In the genomic region with DNA sequence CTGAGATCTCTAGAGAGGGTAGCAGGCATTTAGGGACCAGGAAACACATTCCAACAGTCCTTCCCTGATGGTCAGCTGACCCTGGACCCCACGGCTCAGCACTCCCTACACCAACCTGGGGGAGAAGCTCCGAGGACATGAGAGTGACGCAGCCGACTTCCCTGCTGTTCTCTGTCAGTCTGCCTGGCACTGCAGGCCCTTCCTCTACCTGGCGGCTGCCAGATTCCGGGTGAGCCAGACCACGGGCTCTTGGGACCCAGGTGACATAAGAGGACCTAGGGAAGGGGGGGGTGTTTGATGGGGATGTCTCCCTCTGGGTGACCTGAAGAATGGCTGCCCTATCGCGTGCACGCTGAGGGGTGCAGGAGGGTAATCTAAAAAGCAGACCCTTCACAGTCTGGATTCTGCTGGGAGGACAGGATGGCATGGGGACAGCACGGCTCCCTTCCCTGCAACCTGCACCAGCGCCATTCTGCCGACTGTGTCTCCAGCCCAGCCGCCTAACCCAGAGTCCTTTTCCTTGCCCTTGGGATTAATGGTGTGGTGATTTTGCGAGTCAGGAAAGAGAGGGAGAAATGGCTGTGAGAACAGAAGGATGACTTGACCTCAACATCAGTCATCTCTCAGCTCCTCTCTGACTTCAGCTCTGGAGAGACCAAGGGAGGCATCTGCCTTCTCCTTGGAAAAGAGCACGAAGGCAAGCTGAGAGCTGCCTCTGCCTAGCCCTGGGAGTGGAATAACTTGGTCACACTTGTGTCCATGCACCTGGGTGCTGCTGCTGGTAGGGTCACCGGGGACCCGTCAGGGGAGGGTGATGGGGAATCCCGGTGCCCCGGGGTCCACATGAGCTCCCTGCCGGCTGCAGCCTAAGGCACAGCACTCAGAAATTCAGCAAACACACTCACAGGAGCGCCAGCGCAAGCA, we compare ENCODE assay signal across 17 cellular contexts.
DNase-seq lines count a peak whose midpoint lies in the region; ATAC-seq and TF ChIP-seq lines count a peak whose summit lies in the region.
"Had no signal": no experiment of that assay in that cellular context is flagged by ENCODE, and none has a peak within 500 bp of the region (broad histone marks: within the 10 kb centered on the region; RNA-seq: fewer than 3 reads in every experiment).

No MANE protein-coding gene starts in this region.

- TF ChIP-seq CTCF in IMR-90 (conservative IDR thresholded peaks at IDR 0.05; ENCODE audit: low read depth, low read length) = no peak

- no TSS peak for BruUV-seq in IMR-90 (replicated peaks; lab: Mats Ljungman, UMichigan)

- H3K27ac Mint-ChIP-seq in activated T-helper 1 cell treated with anti-CD3 and anti-CD28 coated beads, Interleukin-12 subunit alpha, Interleukin-12 subunit beta, Interleukin-2, Interleukin-4 antibody, amounts not matched to agents 30 ng/mL and 10 ng/mL and 1 ng/mL, durations not matched to agents 14 hours and 24 hours and 36 hours = no peak overlapping the region
- H3K27ac Mint-ChIP-seq: activated CD8-positive, alpha-beta memory T cell treated with anti-CD3 and anti-CD28 coated beads, Interleukin-2, amount 10 ng/mL, durations not matched to agents 7 days and 5 days; memory B cell had no signal

- no peak overlapping the region for H3K18ac ChIP-seq in IMR-90 (ENCODE audit: low read depth, low read length)

- H2BK20ac ChIP-seq in IMR-90 (ENCODE audit: low read depth, low read length) = no peak overlapping the region

- no peak overlapping the region for H3K23ac ChIP-seq in IMR-90 (ENCODE audit: low read depth, low read length)

- CTCF ChIA-PET in IMR-90 (lab: Yijun Ruan, JAX) = no interaction called here

- H2AFZ ChIP-seq in IMR-90 (replicated peaks; ENCODE audit: low read length, poor library complexity) = no peak overlapping the region

- no peaks in the 10 kb centered on the region for H3K9me3 Mint-ChIP-seq in activated T-helper 1 cell treated with anti-CD3 and anti-CD28 coated beads, Interleukin-12 subunit alpha, Interleukin-12 subunit beta, Interleukin-2, Interleukin-4 antibody, amounts not matched to agents 30 ng/mL and 10 ng/mL and 1 ng/mL, durations not matched to agents 14 hours and 24 hours and 36 hours

- H3K4me1 Mint-ChIP-seq in activated T-helper 1 cell treated with anti-CD3 and anti-CD28 coated beads, Interleukin-12 subunit alpha, Interleukin-12 subunit beta, Interleukin-2, Interleukin-4 antibody, amounts not matched to agents 30 ng/mL and 10 ng/mL and 1 ng/mL, durations not matched to agents 14 hours and 24 hours and 36 hours (ENCODE audit: low read depth) = no peaks in the 10 kb centered on the region
- H3K4me1 Mint-ChIP-seq: activated CD8-positive, alpha-beta memory T cell treated with anti-CD3 and anti-CD28 coated beads, Interleukin-2, amount 10 ng/mL, durations not matched to agents 7 days and 5 days; memory B cell had no signal

- H3K27ac ChIP-seq in IMR-90 (ENCODE audit: insufficient read depth, low read length) = no peak overlapping the region
- peak overlapping the region; percentile 95 for H3K27ac ChIP-seq in cingulate gyrus (ENCODE audit: low read depth, low read length)
- H3K27ac ChIP-seq in muscle layer of colon (ENCODE audit: low read depth, low read length) = peak overlapping the region; percentile 83
- H3K27ac ChIP-seq in substantia nigra (ENCODE audit: low read depth, low read length, poor library complexity, severe bottlenecking) = peak overlapping the region; percentile 99
- H3K27ac ChIP-seq: HL-60, pancreas, RWPE1 had no signal

- no peaks in the 10 kb centered on the region for H3K27me3 Mint-ChIP-seq in activated T-helper 1 cell treated with anti-CD3 and anti-CD28 coated beads, Interleukin-12 subunit alpha, Interleukin-12 subunit beta, Interleukin-2, Interleukin-4 antibody, amounts not matched to agents 30 ng/mL and 10 ng/mL and 1 ng/mL, durations not matched to agents 14 hours and 24 hours and 36 hours (ENCODE audit: insufficient read depth)
- H3K27me3 Mint-ChIP-seq: activated CD8-positive, alpha-beta memory T cell treated with anti-CD3 and anti-CD28 coated beads, Interleukin-2, amount 10 ng/mL, durations not matched to agents 7 days and 5 days had no signal

- peaks cover 12% of the 10 kb centered on the region for H3K9me1 ChIP-seq in IMR-90 (ENCODE audit: insufficient read depth, low read length)

- ATAC-seq in IMR-90 (ENCODE audit: low read depth) = no peak
- ATAC-seq: activated CD8-positive, alpha-beta memory T cell treated with anti-CD3 and anti-CD28 coated beads, Interleukin-2, amount 10 ng/mL, durations not matched to agents 7 days and 5 days had no signal

- no peaks in the 10 kb centered on the region; the same call in none of the 2 replicates for H4K20me1 ChIP-seq in IMR-90 (ENCODE audit: insufficient read depth, low read length)

- in situ Hi-C loops in IMR-90 (cut with MboI; ENCODE audit: low sequenced_read_pairs) = no loop called here

- no peak overlapping the region for H2BK15ac ChIP-seq in IMR-90 (ENCODE audit: low read depth, low read length)

- H3K36me3 Mint-ChIP-seq in activated T-helper 1 cell treated with anti-CD3 and anti-CD28 coated beads, Interleukin-12 subunit alpha, Interleukin-12 subunit beta, Interleukin-2, Interleukin-4 antibody, amounts not matched to agents 30 ng/mL and 10 ng/mL and 1 ng/mL, durations not matched to agents 14 hours and 24 hours and 36 hours (ENCODE audit: low read depth) = no peaks in the 10 kb centered on the region
- H3K36me3 Mint-ChIP-seq: activated CD8-positive, alpha-beta memory T cell treated with anti-CD3 and anti-CD28 coated beads, Interleukin-2, amount 10 ng/mL, durations not matched to agents 7 days and 5 days; memory B cell had no signal

- H3K4ac ChIP-seq in IMR-90 (ENCODE audit: low read depth, low read length) = no peak overlapping the region

- H2BK5ac ChIP-seq in IMR-90 (ENCODE audit: low read depth, low read length, poor library complexity, severe bottlenecking) = no peak overlapping the region

- H3K27me3 ChIP-seq in IMR-90 (ENCODE audit: control insufficient read depth, insufficient read depth, low read length) = no peaks in the 10 kb centered on the region
- H3K27me3 ChIP-seq in muscle layer of colon (ENCODE audit: control insufficient read depth in 1 of 2, insufficient read depth in 2 of 2, low read length in 2 of 2) = no peaks in the 10 kb centered on the region
- H3K27me3 ChIP-seq: pancreas had no signal

- no peak overlapping the region for H4K8ac ChIP-seq in IMR-90 (ENCODE audit: low read depth in 2 of 2, low read length in 2 of 2)

- 88% methylated on average over 6 of the region's 23 CpGs; no CpG with 5 or more reads in 1 of the 2 experiments for WGBS in IMR-90 (ENCODE audit: extremely low coverage in 2 of 2, insufficient read length in 1 of 2), 2 experiments

- H2BK120ac ChIP-seq in IMR-90 (ENCODE audit: low read depth, low read length) = no peak overlapping the region

- H3K79me1 ChIP-seq in IMR-90 (ENCODE audit: low read depth in 1 of 2, low read length in 2 of 2) = no peaks in the 10 kb centered on the region

- no peak overlapping the region for H3K4me3 ChIP-seq in IMR-90 (ENCODE audit: insufficient read depth, low read depth, low read length)
- peak overlapping the region; percentile 14 to 42 for H3K4me3 ChIP-seq in muscle layer of colon (ENCODE audit: low read depth in 1 of 2, low read length in 2 of 2)

- no peak overlapping the region for H4K5ac ChIP-seq in IMR-90 (ENCODE audit: low read depth, low read length)

- dilution Hi-C loops in IMR-90 (cut with HindIII; ENCODE audit: low sequenced_read_pairs, unreplicated experiment) = no loop called here

- no peak overlapping the region for H4K91ac ChIP-seq in IMR-90 (ENCODE audit: insufficient read depth, low read depth, low read length)

- no peak overlapping the region for H2AK5ac ChIP-seq in IMR-90 (ENCODE audit: low read depth, low read length)

- TF ChIP-seq POLR2A in IMR-90 (IDR thresholded peaks at IDR 0.05; ENCODE audit: low read depth, low read length) = no peak

- intact Hi-C loops in IMR-90 (cut with micrococcal nuclease) = no loop called here
- intact Hi-C loops in activated T-helper 1 cell treated with anti-CD3 and anti-CD28 coated beads, Interleukin-12 subunit alpha, Interleukin-12 subunit beta, Interleukin-2, Interleukin-4 antibody, amounts not matched to agents 30 ng/mL and 10 ng/mL and 1 ng/mL, durations not matched to agents 14 hours and 24 hours and 36 hours (cut with micrococcal nuclease) = no loop called here

- H3K14ac ChIP-seq in IMR-90 (replicated peaks; ENCODE audit: low read depth, low read length) = no peak overlapping the region

- no peak overlapping the region for H3K9ac ChIP-seq in IMR-90 (ENCODE audit: low read depth, low read length)
- peak overlapping the region; percentile 17 for H3K9ac ChIP-seq in muscle layer of colon (ENCODE audit: low read length)

- TF ChIP-seq RAD21 in IMR-90 (IDR thresholded peaks at IDR 0.05; ENCODE audit: low read length) = no peak

- H2AK9ac ChIP-seq in IMR-90 (replicated peaks; ENCODE audit: low read depth, low read length, poor library complexity) = peak overlapping the region; percentile 62

- H3K4me1 ChIP-seq in IMR-90 (ENCODE audit: control insufficient read depth, insufficient read depth, low read length) (peaks cover 5% of the 10 kb centered on the region; the same call in 1 of the 2 replicates), muscle layer of colon (ENCODE audit: insufficient read depth, low read length) (peaks cover 58% of the 10 kb centered on the region)
- H3K4me1 ChIP-seq: pancreas had no signal

- H3K36me3 ChIP-seq in IMR-90 (ENCODE audit: control insufficient read depth, insufficient read depth, low read length) (0 out of 2 replicates have a peak, but pooled peaks cover 2% of the 10 kb centered on the region), muscle layer of colon (ENCODE audit: insufficient read depth, low read length) (peaks cover 5% of the 10 kb centered on the region)
- H3K36me3 ChIP-seq: pancreas had no signal

- H3K4me2 ChIP-seq in IMR-90 (ENCODE audit: low read depth, low read length) = no peak overlapping the region

- POLR2A ChIA-PET in IMR-90 (lab: Charles Lee; ENCODE audit: unreplicated experiment) = no interaction called here

- no peak overlapping the region for H3K4me3 Mint-ChIP-seq in activated T-helper 1 cell treated with anti-CD3 and anti-CD28 coated beads, Interleukin-12 subunit alpha, Interleukin-12 subunit beta, Interleukin-2, Interleukin-4 antibody, amounts not matched to agents 30 ng/mL and 10 ng/mL and 1 ng/mL, durations not matched to agents 14 hours and 24 hours and 36 hours
- H3K4me3 Mint-ChIP-seq: activated CD8-positive, alpha-beta memory T cell treated with anti-CD3 and anti-CD28 coated beads, Interleukin-2, amount 10 ng/mL, durations not matched to agents 7 days and 5 days; memory B cell had no signal

- no peak overlapping the region for H3K56ac ChIP-seq in IMR-90 (ENCODE audit: extremely low read depth, insufficient read depth, low read length)

- H3K9me3 ChIP-seq in IMR-90 (ENCODE audit: control insufficient read depth, insufficient read depth, low read length) (no peaks in the 10 kb centered on the region), muscle layer of colon (ENCODE audit: low read length) (no peaks in the 10 kb centered on the region)
- H3K9me3 ChIP-seq: pancreas had no signal

- no peak for DNase-seq in IMR-90
- DNase-seq in substantia nigra (lab: John Stamatoyannopoulos, UW) = peak in 5 of 49 donors; percentile 43 to 73 (median 54)
- no peak for DNase-seq in NK-92 treated with Interleukin-12 subunit alpha and Interleukin-12 subunit beta, amount 100 ng/mL, for 24 hours (lab: John Stamatoyannopoulos, UW)
- DNase-seq in hippocampal formation (lab: John Stamatoyannopoulos, UW) = no peak
- no peak for DNase-seq in activated T-helper 1 cell treated with anti-CD3 and anti-CD28 coated beads, Interleukin-12 subunit alpha, Interleukin-12 subunit beta, Interleukin-2, Interleukin-4 antibody, amounts not matched to agents 30 ng/mL and 10 ng/mL and 1 ng/mL, durations not matched to agents 14 hours and 24 hours and 36 hours (ENCODE audit: low spot score)
- DNase-seq: activated CD8-positive, alpha-beta memory T cell treated with anti-CD3 and anti-CD28 coated beads, Interleukin-2, amount 10 ng/mL, durations not matched to agents 7 days and 5 days; activated naive CD4-positive, alpha-beta T cell; Karpas-422; NCI-H1417 treated with DMSO at 0.1 percent for 48 hours; stimulated activated CD4-positive, alpha-beta T cell treated with anti-CD3 and anti-CD28 coated beads, Interleukin-15, amount 100 ng/mL, for 24 hours; T-helper 1 cell had no signal
